23 cellular contexts compared by ENCODE assay signal in genomic region chr15:45958924-45959323, GRCh38.
DNase-seq lines count a peak whose midpoint lies in the region; ATAC-seq, FAIRE-seq and TF ChIP-seq lines count a peak whose summit lies in the region.
"Had no signal": no experiment of that assay in that cellular context is flagged by ENCODE, and none has a peak within 500 bp of the region (broad histone marks: within the 10 kb centered on the region; RNA-seq: fewer than 3 reads in every experiment).

No MANE protein-coding gene starts in this region.

- TF ChIP-seq RAD21 in K562 (CRISPR knock-in tag; conservative IDR thresholded peaks at IDR 0.05 in 1 of 2, IDR thresholded peaks at IDR 0.05 in 1 of 2): no peak

- no peak for TF ChIP-seq CTCF in LNCaP clone FGC (IDR thresholded peaks at IDR 0.05; ENCODE audit: control insufficient read depth, extremely low read depth, insufficient read depth)
- TF ChIP-seq CTCF in K562 (IDR thresholded peaks at IDR 0.05 in 2 of 3, conservative IDR thresholded peaks at IDR 0.05 in 1 of 3; ENCODE audit: insufficient read depth in 2 of 3, low read depth in 1 of 3, low read length in 3 of 3): no peak

- no peaks in the 10 kb centered on the region for H3K27me3 ChIP-seq in K562 (ENCODE audit: control insufficient read depth in 2 of 2, insufficient read depth in 2 of 2, low read length in 2 of 2)
- H3K27me3 ChIP-seq: BE2C, BLaER1 had no signal

- no peak overlapping the region for H2AFZ ChIP-seq in K562 (ENCODE audit: low read depth, low read length)

- WGBS in K562 (ENCODE audit: insufficient coverage, low coverage, missing lambda C conversion rate): 0% methylated on average over 3 of the region's 3 CpGs

- H3K79me2 ChIP-seq in K562 (ENCODE audit: control insufficient read depth, insufficient read depth, low read length): no peaks in the 10 kb centered on the region

- no peak for TF ChIP-seq EP300 in K562 (IDR thresholded peaks at IDR 0.05; ENCODE audit: low read length)

- CTCF ChIA-PET in K562 (lab: Yijun Ruan, JAX; ENCODE audit: low intra/inter-chr PET ratio): no interaction called here

- no peak for ATAC-seq in K562
- ATAC-seq in GM19324 (IDR thresholded peaks at IDR 0.05; ENCODE audit: low FRiP score, unreplicated experiment): no peak
- no peak for ATAC-seq in GM18867 (IDR thresholded peaks at IDR 0.05; ENCODE audit: unreplicated experiment)
- ATAC-seq: GM12878 had no signal

- peak; percentile 44 for DNase-seq in LNCaP clone FGC (ENCODE audit: low read depth)
- DNase-seq in NCI-H69 (lab: John Stamatoyannopoulos, UW): peak; percentile 34
- no peak for DNase-seq in K562 (ENCODE audit: extremely low read depth in 1 of 4, low spot score in 3 of 4)
- DNase-seq: 8988T; ACHN; BE2C; C1 segment of cervical spinal cord; CD4-positive, alpha-beta memory T cell; CD4-positive, CD25-positive, alpha-beta regulatory T cell; CD8-positive, alpha-beta memory T cell; COR-L47; DMS 273 treated with DMSO at 0.1 percent for 48 hours; DMS153; DMS53; DMS79; DND-41; EL; GDM1 had no signal

- POLR2A ChIA-PET in K562 (lab: Yijun Ruan, JAX): no interaction called here

- no peaks in the 10 kb centered on the region for H3K9me1 ChIP-seq in K562 (ENCODE audit: control insufficient read depth, insufficient read depth, low read length)

- no peak overlapping the region for H3K4me2 ChIP-seq in K562 (ENCODE audit: insufficient read depth, low read length)
- H3K4me2 ChIP-seq: BLaER1 had no signal

- no peaks in the 10 kb centered on the region for H3K4me1 ChIP-seq in K562 (replicated peaks in 1 of 2; ENCODE audit: control insufficient read depth in 2 of 2, insufficient read depth in 2 of 2, low read length in 2 of 2)
- H3K4me1 ChIP-seq: BE2C, BLaER1 had no signal

- no peaks in the 10 kb centered on the region for H3K9me3 ChIP-seq in K562 (replicated peaks; ENCODE audit: control insufficient read depth, insufficient read depth, low read depth, low read length)
- H3K9me3 ChIP-seq: BE2C had no signal

- no peak for TF ChIP-seq POLR2A in K562 (conservative IDR thresholded peaks at IDR 0.05)

- H3K4me3 ChIP-seq in LNCaP clone FGC (ENCODE audit: low read depth, low read length) (no peak overlapping the region), K562 (no peak overlapping the region)
- H3K4me3 ChIP-seq: BLaER1, GM12878 had no signal

- in situ Hi-C loops in K562 (cut with MboI): no loop called here

- no peak overlapping the region for H3K27ac ChIP-seq in K562 (ENCODE audit: extremely low read depth, low read depth, low read length)
- H3K27ac ChIP-seq: BLaER1 had no signal

- BruUV-seq in K562 (replicated peaks; lab: Mats Ljungman, UMichigan): no TSS peak

- intact Hi-C loops in K562 (cut with micrococcal nuclease): no loop called here

- H4K20me1 ChIP-seq in K562 (replicated peaks; ENCODE audit: control insufficient read depth, insufficient read depth, low read length): no peaks in the 10 kb centered on the region
- H4K20me1 ChIP-seq: BLaER1 had no signal

- H3K36me3 ChIP-seq in K562 (ENCODE audit: control insufficient read depth, insufficient read depth, low read length): no peaks in the 10 kb centered on the region
- H3K36me3 ChIP-seq: BE2C, BLaER1 had no signal

- H3K9ac ChIP-seq in K562 (ENCODE audit: insufficient read depth in 1 of 2, low read depth in 2 of 2, low read length in 2 of 2): no peak overlapping the region
- H3K9ac ChIP-seq: BLaER1 had no signal

- no peak for FAIRE-seq in K562 (lab: Jason Lieb, UNC)
- FAIRE-seq: GM12878, GM12892 had no signal

TF ChIP-seq in K562, 482 proteins besides CTCF, POLR2A, EP300 and RAD21:
- TF ChIP-seq ETS1 (conservative IDR thresholded peaks at IDR 0.05; ENCODE audit: control insufficient read depth, low read depth, low read length) (no peak), TFE3 (CRISPR knock-in tag; IDR thresholded peaks at IDR 0.05) (peak; percentile 85)

Comparison
In these comparisons a context has a peak if more than half of its experiments do, and no peak if none do; other contexts are left out.
1. DNase-seq: peak in LNCaP clone FGC (single experiment) and NCI-H69 (single experiment); none in K562 (0 of 4).